In genomic region chr4:132565542-132565941, GRCh38 we compare ENCODE assay signal across 27 cellular contexts.
"Had no signal": no experiment of that assay in that cellular context is flagged by ENCODE, and none has a peak within 500 bp of the region (broad histone marks: within the 10 kb centered on the region; RNA-seq: fewer than 3 reads in every experiment).

No MANE protein-coding gene starts in this region.

- H3K27ac ChIP-seq: left lung, lower lobe of right lung, neural progenitor cell, ovary, prostate gland, skin epidermis, stomach, testis, thyroid gland, transverse colon, upper lobe of right lung had no signal

- H3K4me1 ChIP-seq: left lung, lower lobe of right lung, neural progenitor cell, prostate gland, stomach, testis, thyroid gland, transverse colon, upper lobe of right lung had no signal

- H3K4me2 ChIP-seq: neural progenitor cell had no signal

- H3K27me3 ChIP-seq: left lung, neural progenitor cell, ovary, stomach, testis, thyroid gland, transverse colon, upper lobe of right lung had no signal

- H3K4me3 Mint-ChIP-seq: naive B cell, natural killer cell, nephron progenitor cell, neural progenitor cell had no signal

- H3K9me3 Mint-ChIP-seq: nephron progenitor cell, neural progenitor cell had no signal

- ATAC-seq: left colon, left lung, natural killer cell, right cardiac atrium, sciatic nerve had no signal

- H3K9ac ChIP-seq: neural progenitor cell had no signal

- DNase-seq: hippocampal formation; kidney; left colon; left lung; lower lobe of right lung; mammary epithelial cell; mesenchymal stem cell; naive B cell; natural killer cell; nephron progenitor cell; ovary; retina; right cardiac atrium; stimulated activated CD4-positive, alpha-beta T cell treated with anti-CD3 and anti-CD28 coated beads, Interleukin-12 subunit alpha, Interleukin-12 subunit beta, amount 100 ng/mL, for 4 hours; stimulated activated CD4-positive, alpha-beta T cell treated with anti-CD3 and anti-CD28 coated beads, Interleukin-15, amount 100 ng/mL, for 24 hours; stimulated activated CD4-positive, alpha-beta T cell treated with anti-CD3 and anti-CD28 coated beads, Interleukin-2, amount 100 ng/mL, for 24 hours; stimulated activated CD4-positive, alpha-beta T cell treated with anti-CD3 and anti-CD28 coated beads, Interleukin-4, amount 100 ng/mL, for 1 hour; stimulated activated naive CD4-positive, alpha-beta T cell; stomach; testis; thyroid gland; transverse colon; upper lobe of right lung had no signal

- H3K4me3 ChIP-seq: left lung, lower lobe of right lung, neural progenitor cell, ovary, prostate gland, skin epidermis, stomach, testis, thyroid gland, transverse colon, upper lobe of right lung had no signal

- H3K27me3 Mint-ChIP-seq: naive B cell had no signal

- H3K36me3 Mint-ChIP-seq: naive B cell, neural progenitor cell had no signal

- H3K4me1 Mint-ChIP-seq: naive B cell, natural killer cell, nephron progenitor cell had no signal

- H3K36me3 ChIP-seq: left lung, lower lobe of right lung, neural progenitor cell, ovary, prostate gland, stomach, thyroid gland, transverse colon, upper lobe of right lung had no signal

- H3K9me3 ChIP-seq: lower lobe of right lung, ovary, prostate gland, testis, thyroid gland, transverse colon, upper lobe of right lung had no signal

- H2AFZ ChIP-seq: neural progenitor cell had no signal

- H3K27ac Mint-ChIP-seq: natural killer cell, nephron progenitor cell, neural progenitor cell had no signal
